Comparison of ENCODE assay signal across 8 cellular contexts in genomic region chr4:116358633-116359222, GRCh38.
DNase-seq lines count a peak whose midpoint lies in the region; ATAC-seq and TF ChIP-seq lines count a peak whose summit lies in the region.

No MANE protein-coding gene starts in this region.

- H3K9me3 ChIP-seq in right cardiac atrium (ENCODE audit: control insufficient read depth, low read length) (no peaks in the 10 kb centered on the region), ascending aorta (no peaks in the 10 kb centered on the region)

- DNase-seq in ELF-1 (ENCODE audit: low read depth, low spot score) (peak; percentile 83), NCI-H446 treated with DMSO at 0.1 percent for 48 hours (lab: John Stamatoyannopoulos, UW) (peak; percentile 96), right cardiac atrium (peak in 2 of 3 donors; percentile 14 to 24), ascending aorta (ENCODE audit: low spot score in 2 of 2) (no peak)
- DNase-seq in activated T-cell treated with anti-CD3 and anti-CD28 coated beads, Interleukin-2, amount 50 U/mL, for 72 hours = peak; percentile 12 to 34
- DNase-seq in stimulated activated CD4-positive, alpha-beta T cell treated with anti-CD3 and anti-CD28 coated beads, Interleukin-4, amount 100 ng/mL, for 24 hours = peak; percentile 20

- no peak overlapping the region for H3K4me3 ChIP-seq in right cardiac atrium (ENCODE audit: low read length)
- H3K4me3 ChIP-seq in ascending aorta = no peak overlapping the region

- H3K27ac ChIP-seq in right cardiac atrium (ENCODE audit: low read length) (no peak overlapping the region), ascending aorta (no peak overlapping the region)

- intact Hi-C loops in right cardiac atrium (cut with DNase I) = no loop called here
- intact Hi-C loops in ascending aorta (cut with DNase I) = no loop called here

- H3K9me3 Mint-ChIP-seq in activated T-cell treated with anti-CD3 and anti-CD28 coated beads, Interleukin-2, amount 50 U/mL, for 72 hours = no peaks in the 10 kb centered on the region

- no peak overlapping the region for H3K27ac Mint-ChIP-seq in activated T-cell treated with anti-CD3 and anti-CD28 coated beads, Interleukin-2, amount 50 U/mL, for 72 hours

- WGBS in right cardiac atrium = 44% methylated on average over 11 of the region's 11 CpGs

- ATAC-seq in GM19372 (IDR thresholded peaks at IDR 0.05; ENCODE audit: low read depth, unreplicated experiment) (peak; percentile 95), HG03139 (IDR thresholded peaks at IDR 0.05; ENCODE audit: unreplicated experiment) (peak; percentile 96), right cardiac atrium (peak; percentile 57 to 68)
- ATAC-seq in activated T-cell treated with anti-CD3 and anti-CD28 coated beads, Interleukin-2, amount 50 U/mL, for 72 hours (replicated peaks in 1 of 2) = peak; percentile 34 to 43

- no peak overlapping the region for H3K4me3 Mint-ChIP-seq in activated T-cell treated with anti-CD3 and anti-CD28 coated beads, Interleukin-2, amount 50 U/mL, for 72 hours

- no peaks in the 10 kb centered on the region for H3K36me3 Mint-ChIP-seq in activated T-cell treated with anti-CD3 and anti-CD28 coated beads, Interleukin-2, amount 50 U/mL, for 72 hours (ENCODE audit: insufficient read depth in 2 of 2)

- H3K4me1 ChIP-seq in right cardiac atrium (ENCODE audit: control insufficient read depth, insufficient read depth, low read length) (no peaks in the 10 kb centered on the region), ascending aorta (no peaks in the 10 kb centered on the region)

- H3K4me1 Mint-ChIP-seq in activated T-cell treated with anti-CD3 and anti-CD28 coated beads, Interleukin-2, amount 50 U/mL, for 72 hours (ENCODE audit: low read depth) = no peaks in the 10 kb centered on the region

- H3K36me3 ChIP-seq in ascending aorta = no peaks in the 10 kb centered on the region

- H3K27me3 Mint-ChIP-seq in activated T-cell treated with anti-CD3 and anti-CD28 coated beads, Interleukin-2, amount 50 U/mL, for 72 hours (ENCODE audit: low read depth) = no peaks in the 10 kb centered on the region

- peak in 1 of 3 experiments; percentile 29 for TF ChIP-seq CTCF in ascending aorta (IDR thresholded peaks at IDR 0.05)

- H3K27me3 ChIP-seq in right cardiac atrium (ENCODE audit: control insufficient read depth, insufficient read depth) (no peaks in the 10 kb centered on the region), ascending aorta (no peaks in the 10 kb centered on the region)

Comparison
In these comparisons a context has a peak if more than half of its experiments do, and no peak if none do; other contexts are left out.
1. DNase-seq: peak in ELF-1 (single experiment), NCI-H446 treated with DMSO at 0.1 percent for 48 hours (single experiment), activated T-cell treated with anti-CD3 and anti-CD28 coated beads, Interleukin-2, amount 50 U/mL, for 72 hours (2 of 2), right cardiac atrium (2 of 3) and stimulated activated CD4-positive, alpha-beta T cell treated with anti-CD3 and anti-CD28 coated beads, Interleukin-4, amount 100 ng/mL, for 24 hours (single experiment); none in ascending aorta (0 of 2).
2. ATAC-seq: peak in every context shown above with its lines; median percentile 96 in HG03139; 95 in GM19372; 62 in right cardiac atrium; 38 in activated T-cell treated with anti-CD3 and anti-CD28 coated beads, Interleukin-2, amount 50 U/mL, for 72 hours.